In the genomic region with DNA sequence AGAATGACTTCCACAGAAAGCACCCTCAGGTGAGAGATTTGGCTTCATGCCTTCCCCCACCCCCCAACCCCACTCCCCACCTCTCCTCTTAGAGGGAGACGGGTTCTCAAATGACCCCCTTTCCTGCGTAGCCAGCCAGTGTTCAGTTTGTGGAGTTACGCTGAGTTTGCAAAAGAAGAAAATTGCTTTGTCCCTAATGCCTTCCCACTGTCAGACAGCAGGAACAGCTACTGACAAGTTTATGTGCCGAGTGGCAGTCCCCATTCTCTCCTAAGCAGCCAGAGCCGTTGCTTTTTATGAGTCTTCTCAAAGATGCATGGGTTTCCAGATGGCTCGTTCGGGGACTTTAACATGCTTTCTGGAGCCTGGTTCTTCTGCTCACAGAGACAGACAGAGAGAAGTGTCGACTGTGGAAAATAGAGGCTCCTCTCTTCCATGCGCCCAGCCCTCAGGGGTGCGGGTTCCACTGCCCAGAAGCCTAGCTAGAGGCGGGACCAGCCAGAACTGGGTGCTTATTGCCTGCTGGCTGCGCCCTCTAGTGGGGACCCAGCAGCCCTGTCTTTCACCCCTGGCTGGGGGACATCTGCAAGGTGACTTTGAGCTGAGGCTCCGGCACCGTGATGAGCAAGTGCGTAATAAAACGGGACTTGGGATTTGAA, we compare ENCODE assay signal across 8 cellular contexts.
DNase-seq lines count a peak whose midpoint lies in the region; ATAC-seq and TF ChIP-seq lines count a peak whose summit lies in the region.

No MANE protein-coding gene starts in this region.

- H3K27me3 ChIP-seq in kidney epithelial cell (ENCODE audit: control insufficient read depth, insufficient read depth, low read length): no peaks in the 10 kb centered on the region

- peak overlapping the region; percentile 9 for H3K27ac ChIP-seq in caudate nucleus (ENCODE audit: low read depth, low read length)

- TF ChIP-seq CTCF in kidney epithelial cell (IDR thresholded peaks at IDR 0.05; ENCODE audit: insufficient read depth, low read length, poor library complexity, severe bottlenecking): peak; percentile 92

- ATAC-seq in HG02642 (IDR thresholded peaks at IDR 0.05; ENCODE audit: poor library complexity, unreplicated experiment) (peak; percentile 67), HG02973 (IDR thresholded peaks at IDR 0.05; ENCODE audit: unreplicated experiment) (no peak)

- no peak overlapping the region for H3K4me3 ChIP-seq in kidney epithelial cell (ENCODE audit: low read depth, low read length)

- peaks cover 2% of the 10 kb centered on the region for H3K36me3 ChIP-seq in kidney epithelial cell (ENCODE audit: control insufficient read depth, insufficient read depth, low read length)

- DNase-seq in DMS53 (lab: John Stamatoyannopoulos, UW): peak; percentile 77
- peak; percentile 77 for DNase-seq in NCI-H2227 (lab: John Stamatoyannopoulos, UW; ENCODE audit: unreplicated experiment)
- DNase-seq in activated CD4-positive, CD25-positive, alpha-beta regulatory T cell treated with anti-CD3 and anti-CD28 coated beads, Interleukin-2, amount 50 U/mL, for 16 hours (ENCODE audit: low read depth, low spot score): peak; percentile 21
- DNase-seq in caudate nucleus (lab: John Stamatoyannopoulos, UW): peak in 58 of 61 donors; percentile 24 to 82 (median 66)
- DNase-seq in kidney epithelial cell (ENCODE audit: low read depth): peak; percentile 10
- peak; percentile 72 to 73 for DNase-seq in stimulated activated CD4-positive, alpha-beta T cell treated with anti-CD3 and anti-CD28 coated beads, Interleukin-2, amount 100 ng/mL, for 24 hours

Comparison
In these comparisons a context has a peak if more than half of its experiments do, and no peak if none do; other contexts are left out.
1. DNase-seq: peak in every context shown above with its lines; median percentile 77 in DMS53; 77 in NCI-H2227; 72 in stimulated activated CD4-positive, alpha-beta T cell treated with anti-CD3 and anti-CD28 coated beads, Interleukin-2, amount 100 ng/mL, for 24 hours; 66 in caudate nucleus; 21 in activated CD4-positive, CD25-positive, alpha-beta regulatory T cell treated with anti-CD3 and anti-CD28 coated beads, Interleukin-2, amount 50 U/mL, for 16 hours; 10 in kidney epithelial cell.